Comparison of ENCODE assay signal across 9 cellular contexts in genomic region chr11:46100670-46101069, GRCh38. TPM values are rescaled to one million over a fixed set of nuclear protein-coding genes. Genes with fewer than 3 reads are reported as not detected.
A peak's percentile ranks its signal among the peaks of the same experiment; 100 is the strongest.
DNase-seq lines count a peak whose midpoint lies in the region; ATAC-seq and TF ChIP-seq lines count a peak whose summit lies in the region.
"Had no signal": no experiment of that assay in that cellular context is flagged by ENCODE, and none has a peak within 500 bp of the region (broad histone marks: within the 10 kb centered on the region; RNA-seq: fewer than 3 reads in every experiment).

No MANE protein-coding gene starts in this region.

- no peaks in the 10 kb centered on the region for H3K9me3 ChIP-seq in mammary epithelial cell (replicated peaks; ENCODE audit: insufficient read depth, low read length)
- H3K9me3 ChIP-seq in breast epithelium, result no peaks in the 10 kb centered on the region
- no peaks in the 10 kb centered on the region for H3K9me3 ChIP-seq in SK-N-SH
- H3K9me3 ChIP-seq: transverse colon had no signal

- H3K9me2 ChIP-seq in SK-N-SH, result no peaks in the 10 kb centered on the region

- H3K27ac ChIP-seq in mammary epithelial cell (ENCODE audit: insufficient read depth, low read depth, low read length), result no peak overlapping the region
- no peak overlapping the region for H3K27ac ChIP-seq in breast epithelium
- H3K27ac ChIP-seq in SK-N-SH (ENCODE audit: low read depth in 2 of 2, low read length in 1 of 2), result no peak overlapping the region
- H3K27ac ChIP-seq in urinary bladder (ENCODE audit: low read depth), result peak overlapping the region; percentile 10
- peak overlapping the region in 4 of 59 donors; percentile 35 to 74 (median 53) for H3K27ac ChIP-seq in dorsolateral prefrontal cortex

- H3K27me3 ChIP-seq in mammary epithelial cell (ENCODE audit: insufficient read depth, low read length), result no peaks in the 10 kb centered on the region
- no peaks in the 10 kb centered on the region for H3K27me3 ChIP-seq in breast epithelium
- no peaks in the 10 kb centered on the region for H3K27me3 ChIP-seq in SK-N-SH (ENCODE audit: insufficient read depth)
- no peaks in the 10 kb centered on the region for H3K27me3 ChIP-seq in dorsolateral prefrontal cortex
- H3K27me3 ChIP-seq: transverse colon had no signal

- no peak for TF ChIP-seq EP300 in SK-N-SH (IDR thresholded peaks at IDR 0.05; ENCODE audit: borderline replicate concordance in 1 of 2, low read depth in 1 of 2, low read length in 1 of 2)

- peak overlapping the region; percentile 92 for H3K4me2 ChIP-seq in mammary epithelial cell (ENCODE audit: insufficient read depth, low read depth, low read length)
- peak overlapping the region; percentile 49; the same call in 1 of the 2 replicates for H3K4me2 ChIP-seq in SK-N-SH

- DNase-seq in mammary epithelial cell, result no peak
- DNase-seq in breast epithelium (ENCODE audit: low spot score in 2 of 2), result no peak
- no peak for DNase-seq in SK-N-SH
- DNase-seq in dorsolateral prefrontal cortex, result no peak
- no peak for DNase-seq in NCI-H82 (lab: John Stamatoyannopoulos, UW)
- DNase-seq: transverse colon had no signal

- dilution Hi-C loops in mammary epithelial cell (cut with HindIII; ENCODE audit: low sequenced_read_pairs), result no loop called here

- H2AFZ ChIP-seq in mammary epithelial cell (ENCODE audit: low read depth, low read length) (no peak overlapping the region), SK-N-SH (ENCODE audit: low read depth) (no peak overlapping the region)

- H4K20me1 ChIP-seq in mammary epithelial cell (ENCODE audit: insufficient read depth, low read length) (no peaks in the 10 kb centered on the region), SK-N-SH (ENCODE audit: insufficient read depth) (peaks cover 71% of the 10 kb centered on the region)

- no TSS peak for BruUV-seq in mammary epithelial cell (replicated peaks; lab: Mats Ljungman, UMichigan)

- H3K4me1 ChIP-seq in mammary epithelial cell (ENCODE audit: insufficient read depth, low read length), result peaks cover 6% of the 10 kb centered on the region
- peaks cover 3 to 14% of the 10 kb centered on the region in 2 donors for H3K4me1 ChIP-seq in breast epithelium
- H3K4me1 ChIP-seq in SK-N-SH (ENCODE audit: control insufficient read depth in 1 of 2, insufficient read depth in 2 of 2, low read depth in 1 of 2, low read length in 1 of 2), result peaks cover 11 to 40% of the 10 kb centered on the region in 2 experiments; a peak in 3 of 4 replicates
- H3K4me1 ChIP-seq in urinary bladder (ENCODE audit: insufficient read depth), result no peaks in the 10 kb centered on the region

- H3F3A ChIP-seq in SK-N-SH (replicated peaks; ENCODE audit: insufficient read depth), result peaks cover 3% of the 10 kb centered on the region

- H3K9ac ChIP-seq in mammary epithelial cell (ENCODE audit: insufficient read depth, low read length) (no peak overlapping the region), SK-N-SH (no peak overlapping the region)

- ATAC-seq in HG02852 (IDR thresholded peaks at IDR 0.05; ENCODE audit: unreplicated experiment), result peak; percentile 86
- ATAC-seq in HG02970 (IDR thresholded peaks at IDR 0.05; ENCODE audit: low FRiP score, unreplicated experiment), result no peak

- no peak for TF ChIP-seq RAD21 in SK-N-SH (IDR thresholded peaks at IDR 0.05; ENCODE audit: low read length)

- TF ChIP-seq POLR2A in breast epithelium (IDR thresholded peaks at IDR 0.05), result no peak

- TF ChIP-seq CTCF in mammary epithelial cell (conservative IDR thresholded peaks at IDR 0.05 in 1 of 2, IDR thresholded peaks at IDR 0.05 in 1 of 2; ENCODE audit: extremely low read depth in 1 of 2, insufficient read depth in 1 of 2, low read depth in 1 of 2, low read length in 2 of 2) (no peak), breast epithelium (IDR thresholded peaks at IDR 0.05) (no peak), SK-N-SH (IDR thresholded peaks at IDR 0.05) (no peak), dorsolateral prefrontal cortex (IDR thresholded peaks at IDR 0.05 in 54 of 56, conservative IDR thresholded peaks at IDR 0.05 in 2 of 56; ENCODE audit: low read depth in 1 of 56, partially characterized antibody in 56 of 56) (no peak)

- in situ Hi-C loops in mammary epithelial cell (cut with MboI; ENCODE audit: low sequenced_read_pairs in 2 of 2), result no loop called here

- intact Hi-C loops in mammary epithelial cell (cut with micrococcal nuclease), result no loop called here
- intact Hi-C loops in breast epithelium (cut with DNase I; ENCODE audit: low total_unique reads), result no loop called here
- intact Hi-C loops in dorsolateral prefrontal cortex (cut with DNase I), result no loop called here

- H3K79me2 ChIP-seq in mammary epithelial cell (ENCODE audit: insufficient read depth, low read length) (peaks cover 51% of the 10 kb centered on the region), SK-N-SH (ENCODE audit: insufficient read depth) (peaks cover 90% of the 10 kb centered on the region)

- POLR2A ChIA-PET in SK-N-SH (lab: Yijun Ruan, JAX), result no interaction called here

- H3K36me3 ChIP-seq in mammary epithelial cell (ENCODE audit: insufficient read depth, low read length) (no peaks in the 10 kb centered on the region), breast epithelium (no peaks in the 10 kb centered on the region), SK-N-SH (replicated peaks in 1 of 2; ENCODE audit: control insufficient read depth in 1 of 2, insufficient read depth in 2 of 2, low read length in 1 of 2) (no peaks in the 10 kb centered on the region), urinary bladder (ENCODE audit: insufficient read depth) (no peaks in the 10 kb centered on the region)
- H3K36me3 ChIP-seq: transverse colon had no signal

- CTCF ChIA-PET in mammary epithelial cell (lab: Charles Lee; ENCODE audit: low non-redundant PET), result no interaction called here
- CTCF ChIA-PET in SK-N-SH (lab: Yijun Ruan, JAX), result interaction anchor here (1.0 kb wide), 1 partner anchor 51 kb away, joined by 3 read pairs; no protein-coding TSS in a partner anchor

- H3K4me3 ChIP-seq in mammary epithelial cell (replicated peaks in 1 of 3; ENCODE audit: insufficient read depth in 1 of 3, low read depth in 2 of 3, low read length in 3 of 3), result no peak overlapping the region
- no peak overlapping the region for H3K4me3 ChIP-seq in breast epithelium
- H3K4me3 ChIP-seq in SK-N-SH (ENCODE audit: low read depth in 2 of 2, low read length in 1 of 2), result no peak overlapping the region
- H3K4me3 ChIP-seq in urinary bladder (ENCODE audit: low read depth, low read length), result no peak overlapping the region
- H3K4me3 ChIP-seq in dorsolateral prefrontal cortex, result no peak overlapping the region

- WGBS in mammary epithelial cell (ENCODE audit: low coverage, missing lambda C conversion rate), result 98% methylated on average over 3 of the region's 3 CpGs
- 97% methylated on average over 3 of the region's 3 CpGs for WGBS in SK-N-SH (ENCODE audit: low lambda C conversion rate)
- 86% methylated on average over 3 of the region's 3 CpGs for WGBS in urinary bladder

TF ChIP-seq in SK-N-SH, 30 proteins besides CTCF, POLR2A, EP300 and RAD21 (continues in another document):
- no peak for TF ChIP-seq MXI1 (IDR thresholded peaks at IDR 0.05; ENCODE audit: low read depth, low read length)
- TF ChIP-seq, protein P1, sequence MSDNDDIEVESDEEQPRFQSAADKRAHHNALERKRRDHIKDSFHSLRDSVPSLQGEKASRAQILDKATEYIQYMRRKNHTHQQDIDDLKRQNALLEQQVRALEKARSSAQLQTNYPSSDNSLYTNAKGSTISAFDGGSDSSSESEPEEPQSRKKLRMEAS (IDR thresholded peaks at IDR 0.05; ENCODE audit: low read depth), result no peak
- TF ChIP-seq CHD2 (IDR thresholded peaks at IDR 0.05; ENCODE audit: low read length, partially characterized antibody), result no peak
- no peak for TF ChIP-seq TCF12 (IDR thresholded peaks at IDR 0.05)
- TF ChIP-seq ELF1 (IDR thresholded peaks at IDR 0.05), result no peak
- no peak for TF ChIP-seq RXRA (IDR thresholded peaks at IDR 0.05; ENCODE audit: borderline replicate concordance, low read depth)
- no peak for TF ChIP-seq FOXM1 (IDR thresholded peaks at IDR 0.05; ENCODE audit: low read depth)
- no peak for TF ChIP-seq TAF1 (IDR thresholded peaks at IDR 0.05; ENCODE audit: borderline replicate concordance, low read depth, low read length)
- TF ChIP-seq EZH2phosphoT487 (IDR thresholded peaks at IDR 0.05; ENCODE audit: borderline replicate concordance, low read depth), result no peak
- TF ChIP-seq USF2 (IDR thresholded peaks at IDR 0.05; ENCODE audit: borderline replicate concordance, low read depth, low read length), result no peak
- no peak for TF ChIP-seq SMC3 (IDR thresholded peaks at IDR 0.05; ENCODE audit: low read depth, low read length)

RNA-seq across cellular contexts. Expression of gene PHF21A, which starts 20.6 kb away (rescaled TPM):
- 10 to 100 TPM; 10.0 to 34.1 TPM for total RNA-seq in mammary epithelial cell
- 9.8 TPM for polyA plus RNA-seq in mammary epithelial cell
- polyA minus RNA-seq in mammary epithelial cell, result 4.9 TPM
- 10 to 100 TPM; 23.4 to 70.8 (median 42.7) TPM for total RNA-seq in breast epithelium
- polyA plus RNA-seq in SK-N-SH (2012; rRNA removed), result 18.8 and 20.9 TPM in 2 replicates
- 14.3 and 16.7 TPM in 2 replicates for polyA plus RNA-seq in SK-N-SH (2012; cell fraction: cytosol; rRNA removed)
- 59.1 and 60.8 TPM in 2 replicates for polyA plus RNA-seq in SK-N-SH (2012; cell fraction: nucleus; rRNA removed)
- 36.6 TPM for total RNA-seq in urinary bladder
- polyA plus RNA-seq in urinary bladder, result 24.3 TPM
- 100 to 1,000 TPM in 106 of 120 experiments, 10 to 100 TPM in 14; 77.4 to 236 (median 117) TPM for total RNA-seq in dorsolateral prefrontal cortex
